In genomic region chr11:122642971-122643370, GRCh38 we compare ENCODE assay signal across 1 cellular context.
TF ChIP-seq lines count a peak whose summit lies in the region.

No MANE protein-coding gene starts in this region.

TF ChIP-seq in SK-N-SH treated with all-trans-retinoic acid at 6 μM for 48 hours, 23 proteins besides CTCF, POLR2A, EP300 and RAD21 (continued from another document):
- no peak for TF ChIP-seq ZFP3 (CRISPR knock-in tag; IDR thresholded peaks at IDR 0.05)
- TF ChIP-seq RARB (CRISPR knock-in tag; IDR thresholded peaks at IDR 0.05): no peak
- no peak for TF ChIP-seq ESRRG (CRISPR knock-in tag; IDR thresholded peaks at IDR 0.05)
- no peak for TF ChIP-seq SNAI2 (CRISPR knock-in tag; IDR thresholded peaks at IDR 0.05)
- no peak for TF ChIP-seq PATZ1 (CRISPR knock-in tag; IDR thresholded peaks at IDR 0.05; ENCODE audit: borderline replicate concordance)
- TF ChIP-seq TSHZ2 (CRISPR knock-in tag; IDR thresholded peaks at IDR 0.05): no peak
